ENCODE assay signal across 19 cellular contexts in genomic region chr12:43104524-43104923, GRCh38.
DNase-seq lines count a peak whose midpoint lies in the region; ATAC-seq lines count a peak whose summit lies in the region.
"Had no signal": no experiment of that assay in that cellular context is flagged by ENCODE, and none has a peak within 500 bp of the region (broad histone marks: within the 10 kb centered on the region; RNA-seq: fewer than 3 reads in every experiment).

No MANE protein-coding gene starts in this region.

- ATAC-seq in GM21723 (IDR thresholded peaks at IDR 0.05; ENCODE audit: unreplicated experiment) (no peak), left lobe of liver (no peak)
- ATAC-seq: natural killer cell treated with Interleukin-12 subunit alpha and Interleukin-12 subunit beta and Interleukin-15 and Interleukin-18, amount 100 ng/mL, for 72 hours; right cardiac atrium had no signal

- no peaks in the 10 kb centered on the region for H3K9me3 ChIP-seq in MG63
- H3K9me3 ChIP-seq: BLaER1, left ventricle myocardium inferior, Peyer's patch, stomach had no signal

- no peak overlapping the region for H3K4me3 ChIP-seq in MG63
- H3K4me3 ChIP-seq: BLaER1, left ventricle myocardium inferior, Peyer's patch, stomach had no signal

- DNase-seq in G401 (ENCODE audit: low spot score): peak; percentile 6
- peak; percentile 13 for DNase-seq in MG63
- peak; percentile 46 for DNase-seq in astrocyte of the hippocampus (ENCODE audit: low read depth, low spot score)
- peak; percentile 9 for DNase-seq in kidney tubule cell (ENCODE audit: low spot score)
- DNase-seq in LoVo (ENCODE audit: low spot score): no peak
- DNase-seq in left lobe of liver (ENCODE audit: low spot score): no peak
- no peak for DNase-seq in GM03348 (ENCODE audit: low spot score)
- DNase-seq: activated CD4-positive, alpha-beta T cell treated with anti-CD3 and anti-CD28 coated beads for 48 hours; activated T-cell treated with anti-CD3 and anti-CD28 coated beads, Interleukin-2, amount 50 U/mL, for 48 hours; DND-41; H7; left ventricle myocardium inferior; MM.1S; Peyer's patch; right cardiac atrium; stomach had no signal

- no peaks in the 10 kb centered on the region for H3K36me3 ChIP-seq in MG63
- H3K36me3 ChIP-seq: BLaER1, left ventricle myocardium inferior, Peyer's patch, stomach had no signal

- in situ Hi-C loops in G401 (cut with HindIII; ENCODE audit: low sequenced_read_pairs): no loop called here

- H3K27me3 ChIP-seq in MG63: no peaks in the 10 kb centered on the region
- H3K27me3 ChIP-seq: BLaER1, Peyer's patch, stomach had no signal

Comparison
In these comparisons a context has a peak if more than half of its experiments do, and no peak if none do; other contexts are left out.
1. DNase-seq: peak in G401 (single experiment), MG63 (single experiment), astrocyte of the hippocampus (single experiment) and kidney tubule cell (single experiment); none in LoVo (single experiment), left lobe of liver (single experiment) and GM03348 (single experiment).